In genomic region chr1:12501661-12502060, GRCh38 we compare ENCODE assay signal across 14 cellular contexts.
A peak's percentile ranks its signal among the peaks of the same experiment; 100 is the strongest.
DNase-seq lines count a peak whose midpoint lies in the region; ATAC-seq, FAIRE-seq and TF ChIP-seq lines count a peak whose summit lies in the region.
"Had no signal": no experiment of that assay in that cellular context is flagged by ENCODE, and none has a peak within 500 bp of the region (broad histone marks: within the 10 kb centered on the region; RNA-seq: fewer than 3 reads in every experiment).

No MANE protein-coding gene starts in this region.

- H3K9ac ChIP-seq in endothelial cell of umbilical vein (replicated peaks; ENCODE audit: extremely low read depth, insufficient read depth, low read length) = no peak overlapping the region

- H3K4me1 ChIP-seq in endothelial cell of umbilical vein (ENCODE audit: control insufficient read depth, extremely low read depth, insufficient read depth, low read length) (peaks cover 9% of the 10 kb centered on the region), pancreas (peaks cover 4 to 11% (median 10%) of the 10 kb centered on the region in 3 donors)

- no peak for TF ChIP-seq POLR2A in endothelial cell of umbilical vein (IDR thresholded peaks at IDR 0.05; ENCODE audit: low read depth, low read length)

- H3K36me3 Mint-ChIP-seq in T-helper 2 cell treated with Interferon-gamma antibody and Interleukin-4, amounts not matched to agents 5 μg/mL and 100 μg/mL, for 36 hours (ENCODE audit: low read depth) = peaks cover 33% of the 10 kb centered on the region
- peaks cover 21 to 61% (median 39%) of the 10 kb centered on the region in 3 donors for H3K36me3 Mint-ChIP-seq in immature natural killer cell

- peak overlapping the region; percentile 60 for H3K27ac Mint-ChIP-seq in T-helper 2 cell treated with Interferon-gamma antibody and Interleukin-4, amounts not matched to agents 5 μg/mL and 100 μg/mL, for 36 hours
- H3K27ac Mint-ChIP-seq in immature natural killer cell = peak overlapping the region in 3 of 6 donors; percentile 0 to 45 (median 27)

- H3K4me3 ChIP-seq in endothelial cell of umbilical vein (replicated peaks in 1 of 3; ENCODE audit: insufficient read depth in 1 of 3, low read depth in 1 of 3, low read length in 3 of 3) (no peak overlapping the region), pancreas (no peak overlapping the region)
- H3K4me3 ChIP-seq: lower lobe of right lung, PC-9 had no signal

- H3K4me2 ChIP-seq in endothelial cell of umbilical vein (ENCODE audit: insufficient read depth, low read length) = no peak overlapping the region
- H3K4me2 ChIP-seq: PC-9 had no signal

- CTCF ChIA-PET in endothelial cell of umbilical vein (lab: Charles Lee) = interaction anchor here (0.8 to 1.7 kb wide), 8 partner anchors 8 to 118 kb away, joined by 3 to 8 read pairs (median 4); no protein-coding TSS in a partner anchor

- H3K9me3 ChIP-seq in endothelial cell of umbilical vein (replicated peaks; ENCODE audit: control insufficient read depth, insufficient read depth, low read length) (no peaks in the 10 kb centered on the region), pancreas (no peaks in the 10 kb centered on the region)
- H3K9me3 ChIP-seq: lower lobe of right lung had no signal

- FAIRE-seq in RCC 7860 (lab: Jason Lieb, UNC) (no peak), endothelial cell of umbilical vein (lab: Jason Lieb, UNC) (peak; percentile 91), pancreas (lab: Jason Lieb, UNC) (no peak)
- FAIRE-seq: H1 had no signal

- 78 to 85% methylated on average over 9 of the region's 9 CpGs for WGBS in pancreas, 2 donors

- H3K9me1 ChIP-seq in endothelial cell of umbilical vein (replicated peaks; ENCODE audit: control insufficient read depth, extremely low read depth, insufficient read depth, low read length) = no peaks in the 10 kb centered on the region

- H3K4me3 Mint-ChIP-seq in T-helper 2 cell treated with Interferon-gamma antibody and Interleukin-4, amounts not matched to agents 5 μg/mL and 100 μg/mL, for 36 hours = no peak overlapping the region
- H3K4me3 Mint-ChIP-seq in immature natural killer cell = no peak overlapping the region

- peaks cover 24% of the 10 kb centered on the region for H3K4me1 Mint-ChIP-seq in T-helper 2 cell treated with Interferon-gamma antibody and Interleukin-4, amounts not matched to agents 5 μg/mL and 100 μg/mL, for 36 hours (ENCODE audit: low read depth)
- no peaks in the 10 kb centered on the region for H3K4me1 Mint-ChIP-seq in immature natural killer cell

- dilution Hi-C loops in endothelial cell of umbilical vein (cut with MboI; ENCODE audit: extremely low pct_ligation_motif_present, low sequenced_read_pairs) = no loop called here

- ATAC-seq in pancreas = peak in 3 of 4 donors; percentile 24 to 60 (median 48)
- ATAC-seq in HG02852 (IDR thresholded peaks at IDR 0.05; ENCODE audit: unreplicated experiment) = no peak
- ATAC-seq: lower lobe of right lung had no signal

- H3K27ac ChIP-seq in endothelial cell of umbilical vein (ENCODE audit: insufficient read depth, low read depth, low read length) (no peak overlapping the region), pancreas (no peak overlapping the region)
- H3K27ac ChIP-seq: 22Rv1, lower lobe of right lung, PC-9 had no signal

- POLR2A ChIA-PET in endothelial cell of umbilical vein (lab: Charles Lee) = interaction anchor here (0.6 kb wide), 1 partner anchor 117 kb away, joined by 3 read pairs; the partner anchor contains the start of gene DHRS3

- H3K36me3 ChIP-seq in endothelial cell of umbilical vein (ENCODE audit: control insufficient read depth in 2 of 2, extremely low read depth in 1 of 2, insufficient read depth in 2 of 2, low read length in 2 of 2) (peaks cover 0 to under 1% of the 10 kb centered on the region in 2 experiments), pancreas (peaks cover 0 to 10% (median under 1%) of the 10 kb centered on the region in 3 donors)

- H2AFZ ChIP-seq in endothelial cell of umbilical vein (ENCODE audit: low read depth, low read length) = no peak overlapping the region
- H2AFZ ChIP-seq: PC-9 had no signal

- H3K27me3 ChIP-seq in endothelial cell of umbilical vein (ENCODE audit: control insufficient read depth in 2 of 2, insufficient read depth in 2 of 2, low read length in 2 of 2) (no peaks in the 10 kb centered on the region), pancreas (no peaks in the 10 kb centered on the region)

- TF ChIP-seq CTCF in endothelial cell of umbilical vein (IDR thresholded peaks at IDR 0.05; ENCODE audit: extremely low read depth in 1 of 2, insufficient read depth in 1 of 2, low read depth in 1 of 2, low read length in 2 of 2) = no peak
- TF ChIP-seq CTCF in pancreas (IDR thresholded peaks at IDR 0.05) = no peak

- DNase-seq in T-helper 2 cell treated with Interferon-gamma antibody and Interleukin-4, amounts not matched to agents 5 μg/mL and 100 μg/mL, for 36 hours (ENCODE audit: low spot score) = no peak
- no peak for DNase-seq in T-helper 2 cell
- DNase-seq in RCC 7860 (ENCODE audit: low spot score) = peak; percentile 8
- DNase-seq in endothelial cell of umbilical vein (ENCODE audit: low read depth, low spot score) = peak; percentile 76
- no peak for DNase-seq in pancreas
- no peak for DNase-seq in NCI-H524 (lab: John Stamatoyannopoulos, UW)
- no peak for DNase-seq in immature natural killer cell
- DNase-seq: Kasumi-1; lower lobe of right lung; PC-9; stimulated activated CD4-positive, alpha-beta T cell treated with anti-CD3 and anti-CD28 coated beads, Interleukin-4, amount 100 ng/mL, for 4 hours had no signal

- BruUV-seq in endothelial cell of umbilical vein (replicated peaks; lab: Mats Ljungman, UMichigan) = no TSS peak

- H3K9me3 Mint-ChIP-seq in T-helper 2 cell treated with Interferon-gamma antibody and Interleukin-4, amounts not matched to agents 5 μg/mL and 100 μg/mL, for 36 hours = no peaks in the 10 kb centered on the region
- H3K9me3 Mint-ChIP-seq in immature natural killer cell = no peaks in the 10 kb centered on the region

- no peaks in the 10 kb centered on the region for H4K20me1 ChIP-seq in endothelial cell of umbilical vein (replicated peaks; ENCODE audit: control insufficient read depth, extremely low read depth, insufficient read depth, low read length)

- H3K79me2 ChIP-seq in endothelial cell of umbilical vein (ENCODE audit: control insufficient read depth, insufficient read depth, low read length) = no peaks in the 10 kb centered on the region

- H3K27me3 Mint-ChIP-seq in T-helper 2 cell treated with Interferon-gamma antibody and Interleukin-4, amounts not matched to agents 5 μg/mL and 100 μg/mL, for 36 hours (ENCODE audit: low read depth) = no peaks in the 10 kb centered on the region
- H3K27me3 Mint-ChIP-seq in immature natural killer cell (ENCODE audit: low read depth in 3 of 3) = no peaks in the 10 kb centered on the region

- intact Hi-C loops in endothelial cell of umbilical vein (cut with micrococcal nuclease) = loop anchor here (1.0 kb wide), 1 partner anchor 118 kb away; no protein-coding TSS in a partner anchor
- intact Hi-C loops in pancreas (cut with DNase I) = no loop called here

TF ChIP-seq in endothelial cell of umbilical vein, 7 proteins besides CTCF, POLR2A, EP300 and RAD21:
- TF ChIP-seq FOS (IDR thresholded peaks at IDR 0.05; ENCODE audit: borderline replicate concordance, insufficient read depth, low read length) = peak; percentile 78
- TF ChIP-seq, protein P1, sequence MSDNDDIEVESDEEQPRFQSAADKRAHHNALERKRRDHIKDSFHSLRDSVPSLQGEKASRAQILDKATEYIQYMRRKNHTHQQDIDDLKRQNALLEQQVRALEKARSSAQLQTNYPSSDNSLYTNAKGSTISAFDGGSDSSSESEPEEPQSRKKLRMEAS (IDR thresholded peaks at IDR 0.05; ENCODE audit: insufficient read depth, insufficient read length) = no peak
- peak; percentile 7 for TF ChIP-seq JUN (IDR thresholded peaks at IDR 0.05; ENCODE audit: borderline replicate concordance, insufficient read depth, insufficient read length, low read depth)
- TF ChIP-seq EZH2 (IDR thresholded peaks at IDR 0.05; ENCODE audit: borderline replicate concordance, low read depth, low read length, severe bottlenecking) = no peak
- TF ChIP-seq GATA2 (IDR thresholded peaks at IDR 0.05; ENCODE audit: insufficient read depth, insufficient read length, low read depth, low read length) = no peak
- no peak for TF ChIP-seq MYC (IDR thresholded peaks at IDR 0.05; ENCODE audit: low read depth, low read length)
- TF ChIP-seq POLR2AphosphoS5 (IDR thresholded peaks at IDR 0.05; ENCODE audit: insufficient read depth, low read depth, low read length) = no peak

Comparison
In these comparisons a context has a peak if more than half of its experiments do, and no peak if none do; other contexts are left out.
1. DNase-seq: peak in RCC 7860 (single experiment) and endothelial cell of umbilical vein (single experiment); none in T-helper 2 cell treated with Interferon-gamma antibody and Interleukin-4, amounts not matched to agents 5 μg/mL and 100 μg/mL, for 36 hours (single experiment), T-helper 2 cell (0 of 5), pancreas (0 of 6), NCI-H524 (0 of 2) and immature natural killer cell (0 of 3).